Comparison of ENCODE assay signal across 25 cellular contexts in genomic region chr1:247574236-247574635, GRCh38. TPM values are rescaled to one million over a fixed set of nuclear protein-coding genes. Genes with fewer than 3 reads are reported as not detected.
"Had no signal": no experiment of that assay in that cellular context is flagged by ENCODE, and none has a peak within 500 bp of the region (broad histone marks: within the 10 kb centered on the region; RNA-seq: fewer than 3 reads in every experiment).

No MANE protein-coding gene starts in this region.

- DNase-seq: stimulated activated CD4-positive, alpha-beta T cell treated with anti-CD3 and anti-CD28 coated beads, Interleukin-2, amount 100 ng/mL, for 48 hours; stimulated activated CD4-positive, alpha-beta T cell treated with anti-CD3 and anti-CD28 coated beads, Interleukin-4, amount 100 ng/mL, for 1 hour; stimulated activated CD4-positive, alpha-beta T cell treated with anti-CD3 and anti-CD28 coated beads, Interleukin-4, amount 100 ng/mL, for 24 hours; stimulated activated CD4-positive, alpha-beta T cell treated with anti-CD3 and anti-CD28 coated beads, Interleukin-4, amount 100 ng/mL, for 4 hours; stimulated activated CD8-positive, alpha-beta memory T cell treated with anti-CD3 and anti-CD28 coated beads, Interleukin-4, amount 100 ng/mL, for 48 hours; stimulated activated naive B cell treated with anti-CD40 and anti-IgM and Interleukin-4, amounts not matched to agents 10 μg/mL and 1 μg/mL and 100 μg/mL, for 72 hours; stimulated activated naive CD4-positive, alpha-beta T cell; stimulated activated naive CD4-positive, alpha-beta T cell treated with Interleukin-2 at 50 U/mL for 16 hours; stimulated activated naive CD8-positive, alpha-beta T cell treated with anti-CD3 and anti-CD28 coated beads, Interleukin-15, amount 100 ng/mL, for 72 hours; stimulated activated naive CD8-positive, alpha-beta T cell treated with anti-CD3 and anti-CD28 coated beads, Interleukin-15, Interleukin-2, amounts not matched to agents 100 U/mL and 50 U/mL, for 24 hours; stomach; substantia nigra; testis; thyroid gland; tibial artery; transverse colon; upper lobe of left lung; upper lobe of right lung; uterus had no signal

- H3K4me3 ChIP-seq: stomach, suprapubic skin, testis, thoracic aorta, thyroid gland, tibial artery, tibial nerve, transverse colon, upper lobe of left lung, upper lobe of right lung, uterus, vagina had no signal

- H3K36me3 ChIP-seq: stomach, suprapubic skin, thoracic aorta, thyroid gland, tibial artery, tibial nerve, transverse colon, upper lobe of left lung, upper lobe of right lung, uterus, vagina had no signal

- H3K4me1 ChIP-seq: stomach, suprapubic skin, testis, thyroid gland, tibial artery, tibial nerve, transverse colon, upper lobe of left lung, upper lobe of right lung, uterus, vagina had no signal

- H3K27me3 ChIP-seq: stomach, suprapubic skin, testis, thyroid gland, tibial artery, tibial nerve, transverse colon, upper lobe of left lung, upper lobe of right lung, uterus, vagina had no signal

- H3K27ac ChIP-seq: stomach, suprapubic skin, testis, thoracic aorta, thyroid gland, tibial artery, tibial nerve, transverse colon, upper lobe of left lung, upper lobe of right lung, uterus, vagina had no signal

- H3K9me3 ChIP-seq: testis, thoracic aorta, thyroid gland, tibial artery, transverse colon, upper lobe of left lung, upper lobe of right lung, uterus, vagina had no signal

RNA-seq across cellular contexts. Expression of gene OR2G2, which starts 13.9 kb away (rescaled TPM):
- polyA plus RNA-seq: stomach, urinary bladder had no signal

RNA-seq across cellular contexts. Expression of gene OR2G3, which starts 31.1 kb away (rescaled TPM):
- polyA plus RNA-seq: stomach, thymus, urinary bladder had no signal

RNA-seq across cellular contexts. Expression of gene OR2C3, which starts 38.0 kb away (rescaled TPM):
- polyA plus RNA-seq: stomach had no signal
